In genomic region chr19:6616011-6616410, GRCh38 we compare ENCODE assay signal across 14 cellular contexts. TPM values are rescaled to one million over a fixed set of nuclear protein-coding genes. Genes with fewer than 3 reads are reported as not detected.
A peak's percentile ranks its signal among the peaks of the same experiment; 100 is the strongest.
DNase-seq lines count a peak whose midpoint lies in the region; ATAC-seq, FAIRE-seq and TF ChIP-seq lines count a peak whose summit lies in the region.
"Had no signal": no experiment of that assay in that cellular context is flagged by ENCODE, and none has a peak within 500 bp of the region (broad histone marks: within the 10 kb centered on the region; RNA-seq: fewer than 3 reads in every experiment).

No MANE protein-coding gene starts in this region.

- H3K27ac ChIP-seq in foreskin keratinocyte = no peak overlapping the region
- no peak overlapping the region for H3K27ac ChIP-seq in A673 (ENCODE audit: low read depth, low read length, poor library complexity, severe bottlenecking)
- H3K27ac ChIP-seq: coronary artery, tibial artery had no signal

- intact Hi-C loops in A673 (cut with micrococcal nuclease; ENCODE audit: unreplicated experiment) = no loop called here

- CTCF ChIA-PET in activated CD4-positive, alpha-beta memory T cell treated with anti-CD3 and anti-CD28 coated beads, Interleukin-2, amount 10 ng/mL, durations not matched to agents 7 days and 5 days (lab: Charles Lee) = interaction anchor here (1.1 to 1.4 kb wide), 2 partner anchors 15 to 127 kb away, joined by 3 read pairs; no protein-coding TSS in a partner anchor
- CTCF ChIA-PET in A673 (lab: Charles Lee) = no interaction called here

- H3K4me1 Mint-ChIP-seq in activated CD4-positive, alpha-beta memory T cell treated with anti-CD3 and anti-CD28 coated beads, Interleukin-2, amount 10 ng/mL, durations not matched to agents 7 days and 5 days = peaks cover 31% of the 10 kb centered on the region

- H3K4me3 Mint-ChIP-seq in activated CD4-positive, alpha-beta memory T cell treated with anti-CD3 and anti-CD28 coated beads, Interleukin-2, amount 10 ng/mL, durations not matched to agents 7 days and 5 days = no peak overlapping the region

- peak; percentile 21 for DNase-seq in EL
- no peak for DNase-seq in GM18507 (ENCODE audit: extremely low spot score, insufficient read length, low read depth)
- no peak for DNase-seq in activated CD4-positive, alpha-beta memory T cell treated with anti-CD3 and anti-CD28 coated beads, Interleukin-2, amount 10 ng/mL, durations not matched to agents 7 days and 5 days
- DNase-seq in foreskin keratinocyte = peak; percentile 75 to 88
- no peak for DNase-seq in A673 (ENCODE audit: low spot score)
- DNase-seq: kidney, NCI-H1092, NCI-H510A, tibial artery had no signal

- H3K36me3 Mint-ChIP-seq in activated CD4-positive, alpha-beta memory T cell treated with anti-CD3 and anti-CD28 coated beads, Interleukin-2, amount 10 ng/mL, durations not matched to agents 7 days and 5 days (ENCODE audit: low read depth) = peaks cover 19% of the 10 kb centered on the region

- H3K4me3 ChIP-seq in A673 (ENCODE audit: low read depth, low read length, poor library complexity, severe bottlenecking) = no peak overlapping the region
- H3K4me3 ChIP-seq: coronary artery, tibial artery had no signal

- H3K27ac Mint-ChIP-seq in activated CD4-positive, alpha-beta memory T cell treated with anti-CD3 and anti-CD28 coated beads, Interleukin-2, amount 10 ng/mL, durations not matched to agents 7 days and 5 days = peak overlapping the region; percentile 47

- TF ChIP-seq CTCF in foreskin keratinocyte (conservative IDR thresholded peaks at IDR 0.05) (no peak), A673 (conservative IDR thresholded peaks at IDR 0.05; ENCODE audit: low read depth, low read length) (no peak)

- peak; percentile 85 for FAIRE-seq in GM18507 (lab: Jason Lieb, UNC)
- FAIRE-seq: frontal cortex, kidney had no signal

- H3K27me3 Mint-ChIP-seq in activated CD4-positive, alpha-beta memory T cell treated with anti-CD3 and anti-CD28 coated beads, Interleukin-2, amount 10 ng/mL, durations not matched to agents 7 days and 5 days = peaks cover 22% of the 10 kb centered on the region

- H3K27me3 ChIP-seq in foreskin keratinocyte (peaks cover 3% of the 10 kb centered on the region), A673 (replicated peaks; ENCODE audit: insufficient read depth, low read depth, low read length, poor library complexity) (no peaks in the 10 kb centered on the region)

- POLR2A ChIA-PET in activated CD4-positive, alpha-beta memory T cell treated with anti-CD3 and anti-CD28 coated beads, Interleukin-2, amount 10 ng/mL, durations not matched to agents 7 days and 5 days (lab: Charles Lee) = interaction anchor here (0.6 kb wide), 1 partner anchor 17 kb away, joined by 3 read pairs; no protein-coding TSS in a partner anchor
- POLR2A ChIA-PET in A673 (lab: Charles Lee; ENCODE audit: low non-redundant PET) = no interaction called here

- peaks cover 16% of the 10 kb centered on the region for H3K9me3 Mint-ChIP-seq in activated CD4-positive, alpha-beta memory T cell treated with anti-CD3 and anti-CD28 coated beads, Interleukin-2, amount 10 ng/mL, durations not matched to agents 7 days and 5 days

- H3K4me1 ChIP-seq in foreskin keratinocyte (peaks cover 14% of the 10 kb centered on the region), A673 (ENCODE audit: insufficient read depth, low read length, poor library complexity, severe bottlenecking) (no peaks in the 10 kb centered on the region)
- H3K4me1 ChIP-seq: tibial artery had no signal

- H3K9me3 ChIP-seq in A673 (ENCODE audit: low read depth, low read length, poor library complexity, severe bottlenecking) = no peaks in the 10 kb centered on the region

- ATAC-seq in foreskin keratinocyte (peak; percentile 63), HG03159 (IDR thresholded peaks at IDR 0.05; ENCODE audit: unreplicated experiment) (no peak), GM19395 (IDR thresholded peaks at IDR 0.05; ENCODE audit: unreplicated experiment) (no peak)

- no TSS peak for BruUV-seq in A673 (replicated peaks; lab: Mats Ljungman, UMichigan)

- no peaks in the 10 kb centered on the region for H3K36me3 ChIP-seq in A673 (ENCODE audit: insufficient read depth, low read length, poor library complexity, severe bottlenecking)
- H3K36me3 ChIP-seq: tibial artery had no signal

RNA-seq across cellular contexts. Expression of gene CD70, which starts 25.1 kb away (rescaled TPM):
- total RNA-seq in activated CD4-positive, alpha-beta memory T cell treated with anti-CD3 and anti-CD28 coated beads, Interleukin-2, amount 10 ng/mL, durations not matched to agents 7 days and 5 days = 10 to 100 TPM; 64.1 to 64.4 TPM
- 0.81 and 0.85 TPM in 2 replicates for total RNA-seq in foreskin keratinocyte
- polyA plus RNA-seq in foreskin keratinocyte = 0.96 and 1.5 TPM in 2 replicates
- total RNA-seq in A673 (2021) = 2.0 and 3.8 TPM in 2 replicates
- total RNA-seq: frontal cortex, HT-29 had no signal

RNA-seq across cellular contexts. Expression of gene TNFSF14, which starts 53.9 kb away (rescaled TPM):
- 10 to 100 TPM; 17.3 to 18.4 TPM for total RNA-seq in activated CD4-positive, alpha-beta memory T cell treated with anti-CD3 and anti-CD28 coated beads, Interleukin-2, amount 10 ng/mL, durations not matched to agents 7 days and 5 days
- total RNA-seq in foreskin keratinocyte (not detected in 2 replicates), A673 (2021) (not detected in 2 replicates)
- not detected in 2 replicates for polyA plus RNA-seq in foreskin keratinocyte
- total RNA-seq: frontal cortex, HT-29 had no signal

Comparison
In these comparisons a context has a peak if more than half of its experiments do, and no peak if none do; other contexts are left out.
1. DNase-seq: peak in EL (single experiment) and foreskin keratinocyte (2 of 2); none in GM18507 (single experiment), activated CD4-positive, alpha-beta memory T cell treated with anti-CD3 and anti-CD28 coated beads, Interleukin-2, amount 10 ng/mL, durations not matched to agents 7 days and 5 days (single experiment) and A673 (single experiment).
2. RNA of gene CD70, which starts 25.1 kb away (total RNA-seq): 64.1 to 64.4 TPM in activated CD4-positive, alpha-beta memory T cell treated with anti-CD3 and anti-CD28 coated beads, Interleukin-2, amount 10 ng/mL, durations not matched to agents 7 days and 5 days; 2.0 to 3.8 TPM in A673 and 0.81 to 0.85 TPM in foreskin keratinocyte; every median in the first group is over 10 times any median in the second.
3. RNA of gene TNFSF14, which starts 53.9 kb away (total RNA-seq): 17.3 to 18.4 TPM in activated CD4-positive, alpha-beta memory T cell treated with anti-CD3 and anti-CD28 coated beads, Interleukin-2, amount 10 ng/mL, durations not matched to agents 7 days and 5 days; not detected in foreskin keratinocyte and not detected in A673; every median in the first group is over 10 times any median in the second.